Comparison of ENCODE assay signal across 1 cellular context in the genomic region with DNA sequence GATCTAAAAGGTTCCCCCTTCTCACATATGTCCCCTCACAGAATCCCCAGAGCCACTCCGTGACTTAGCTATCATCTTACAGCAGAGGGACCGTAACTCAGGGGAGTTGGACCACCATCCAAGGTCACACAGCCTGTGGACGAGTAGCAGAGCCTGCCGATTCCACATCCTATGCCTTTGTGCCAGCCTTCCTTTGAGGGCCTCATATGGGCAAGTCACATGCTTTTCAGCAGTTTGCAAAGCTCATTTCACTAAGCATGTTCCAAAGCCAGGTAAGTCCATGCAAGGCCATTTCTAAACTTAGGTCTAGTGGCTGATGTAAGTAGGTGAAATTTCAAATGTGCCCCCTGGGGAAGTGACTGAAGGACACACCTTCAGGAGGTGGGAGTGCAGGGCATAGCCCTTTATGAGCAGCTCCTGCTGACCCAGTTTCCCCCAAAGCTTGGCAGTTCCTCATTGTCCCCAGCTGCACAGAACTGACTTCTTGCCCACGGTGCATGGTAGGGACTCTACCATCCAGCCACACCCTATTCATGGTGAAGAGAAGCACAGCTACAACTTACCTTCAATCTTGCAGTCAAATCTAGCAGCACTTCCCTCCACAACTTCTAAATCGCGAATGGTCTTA.
TF ChIP-seq lines count a peak whose summit lies in the region.

No MANE protein-coding gene starts in this region.

TF ChIP-seq in K562, 482 proteins besides CTCF, POLR2A, EP300 and RAD21 (continued from another document):
- TF ChIP-seq ESRRA (IDR thresholded peaks at IDR 0.05; ENCODE audit: borderline replicate concordance, low read depth), result 0 out of 2 replicates have a peak, but pooled peaks have one; percentile 12
- TF ChIP-seq ZNF263 (CRISPR knock-in tag; IDR thresholded peaks at IDR 0.05; ENCODE audit: borderline replicate concordance), result no peak
- TF ChIP-seq ZZZ3 (IDR thresholded peaks at IDR 0.05), result no peak
- TF ChIP-seq ZKSCAN8 (CRISPR knock-in tag; IDR thresholded peaks at IDR 0.05), result no peak
- TF ChIP-seq, protein P1, sequence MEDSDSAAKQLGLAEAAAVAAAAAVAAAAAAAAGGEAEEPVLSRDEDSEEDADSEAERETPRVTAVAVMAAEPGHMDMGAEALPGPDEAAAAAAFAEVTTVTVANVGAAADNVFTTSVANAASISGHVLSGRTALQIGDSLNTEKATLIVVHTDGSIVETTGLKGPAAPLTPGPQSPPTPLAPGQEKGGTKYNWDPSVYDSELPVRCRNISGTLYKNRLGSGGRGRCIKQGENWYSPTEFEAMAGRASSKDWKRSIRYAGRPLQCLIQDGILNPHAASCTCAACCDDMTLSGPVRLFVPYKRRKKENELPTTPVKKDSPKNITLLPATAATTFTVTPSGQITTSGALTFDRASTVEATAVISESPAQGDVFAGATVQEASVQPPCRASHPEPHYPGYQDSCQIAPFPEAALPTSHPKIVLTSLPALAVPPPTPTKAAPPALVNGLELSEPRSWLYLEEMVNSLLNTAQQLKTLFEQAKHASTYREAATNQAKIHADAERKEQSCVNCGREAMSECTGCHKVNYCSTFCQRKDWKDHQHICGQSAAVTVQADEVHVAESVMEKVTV (CRISPR knock-in tag; IDR thresholded peaks at IDR 0.05), result no peak
- TF ChIP-seq, protein P2, sequence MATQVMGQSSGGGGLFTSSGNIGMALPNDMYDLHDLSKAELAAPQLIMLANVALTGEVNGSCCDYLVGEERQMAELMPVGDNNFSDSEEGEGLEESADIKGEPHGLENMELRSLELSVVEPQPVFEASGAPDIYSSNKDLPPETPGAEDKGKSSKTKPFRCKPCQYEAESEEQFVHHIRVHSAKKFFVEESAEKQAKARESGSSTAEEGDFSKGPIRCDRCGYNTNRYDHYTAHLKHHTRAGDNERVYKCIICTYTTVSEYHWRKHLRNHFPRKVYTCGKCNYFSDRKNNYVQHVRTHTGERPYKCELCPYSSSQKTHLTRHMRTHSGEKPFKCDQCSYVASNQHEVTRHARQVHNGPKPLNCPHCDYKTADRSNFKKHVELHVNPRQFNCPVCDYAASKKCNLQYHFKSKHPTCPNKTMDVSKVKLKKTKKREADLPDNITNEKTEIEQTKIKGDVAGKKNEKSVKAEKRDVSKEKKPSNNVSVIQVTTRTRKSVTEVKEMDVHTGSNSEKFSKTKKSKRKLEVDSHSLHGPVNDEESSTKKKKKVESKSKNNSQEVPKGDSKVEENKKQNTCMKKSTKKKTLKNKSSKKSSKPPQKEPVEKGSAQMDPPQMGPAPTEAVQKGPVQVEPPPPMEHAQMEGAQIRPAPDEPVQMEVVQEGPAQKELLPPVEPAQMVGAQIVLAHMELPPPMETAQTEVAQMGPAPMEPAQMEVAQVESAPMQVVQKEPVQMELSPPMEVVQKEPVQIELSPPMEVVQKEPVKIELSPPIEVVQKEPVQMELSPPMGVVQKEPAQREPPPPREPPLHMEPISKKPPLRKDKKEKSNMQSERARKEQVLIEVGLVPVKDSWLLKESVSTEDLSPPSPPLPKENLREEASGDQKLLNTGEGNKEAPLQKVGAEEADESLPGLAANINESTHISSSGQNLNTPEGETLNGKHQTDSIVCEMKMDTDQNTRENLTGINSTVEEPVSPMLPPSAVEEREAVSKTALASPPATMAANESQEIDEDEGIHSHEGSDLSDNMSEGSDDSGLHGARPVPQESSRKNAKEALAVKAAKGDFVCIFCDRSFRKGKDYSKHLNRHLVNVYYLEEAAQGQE (CRISPR knock-in tag; IDR thresholded peaks at IDR 0.05; ENCODE audit: low read depth), result no peak
- TF ChIP-seq KDM2B (CRISPR knock-in tag; IDR thresholded peaks at IDR 0.05), result no peak
- TF ChIP-seq SIX5 (IDR thresholded peaks at IDR 0.05; ENCODE audit: borderline replicate concordance in 1 of 2, insufficient read depth in 1 of 2, low read depth in 1 of 2, low read length in 2 of 2), result no peak
- TF ChIP-seq, protein P3, sequence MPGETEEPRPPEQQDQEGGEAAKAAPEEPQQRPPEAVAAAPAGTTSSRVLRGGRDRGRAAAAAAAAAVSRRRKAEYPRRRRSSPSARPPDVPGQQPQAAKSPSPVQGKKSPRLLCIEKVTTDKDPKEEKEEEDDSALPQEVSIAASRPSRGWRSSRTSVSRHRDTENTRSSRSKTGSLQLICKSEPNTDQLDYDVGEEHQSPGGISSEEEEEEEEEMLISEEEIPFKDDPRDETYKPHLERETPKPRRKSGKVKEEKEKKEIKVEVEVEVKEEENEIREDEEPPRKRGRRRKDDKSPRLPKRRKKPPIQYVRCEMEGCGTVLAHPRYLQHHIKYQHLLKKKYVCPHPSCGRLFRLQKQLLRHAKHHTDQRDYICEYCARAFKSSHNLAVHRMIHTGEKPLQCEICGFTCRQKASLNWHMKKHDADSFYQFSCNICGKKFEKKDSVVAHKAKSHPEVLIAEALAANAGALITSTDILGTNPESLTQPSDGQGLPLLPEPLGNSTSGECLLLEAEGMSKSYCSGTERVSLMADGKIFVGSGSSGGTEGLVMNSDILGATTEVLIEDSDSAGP (CRISPR knock-in tag; IDR thresholded peaks at IDR 0.05), result no peak
- no peak for TF ChIP-seq ZFP30 (CRISPR knock-in tag; IDR thresholded peaks at IDR 0.05; ENCODE audit: borderline replicate concordance)
- peak; percentile 63; the same call in 1 of the 2 replicates for TF ChIP-seq CEBPG (CRISPR knock-in tag; IDR thresholded peaks at IDR 0.05)
- peak in 1 of 2 experiments; percentile 57; a peak in 2 of 4 replicates for TF ChIP-seq CEBPG (tag; conservative IDR thresholded peaks at IDR 0.05 in 1 of 2, IDR thresholded peaks at IDR 0.05 in 1 of 2)
- no peak for TF ChIP-seq ELF1 (tag; IDR thresholded peaks at IDR 0.05)
- TF ChIP-seq TAF15 (IDR thresholded peaks at IDR 0.05; ENCODE audit: low read depth, low read length), result no peak
- no peak for TF ChIP-seq ETV5 (CRISPR knock-in tag; IDR thresholded peaks at IDR 0.05; ENCODE audit: low read depth)
- TF ChIP-seq ZNF224 (CRISPR knock-in tag; IDR thresholded peaks at IDR 0.05), result no peak
